8 cellular contexts compared by ENCODE assay signal in genomic region chrX:81202413-81202794, GRCh38. TPM values are rescaled to one million over a fixed set of nuclear protein-coding genes. Genes with fewer than 3 reads are reported as not detected.
A peak's percentile ranks its signal among the peaks of the same experiment; 100 is the strongest.
DNase-seq lines count a peak whose midpoint lies in the region; ATAC-seq, FAIRE-seq and TF ChIP-seq lines count a peak whose summit lies in the region.

No MANE protein-coding gene starts in this region.

- H3K27ac Mint-ChIP-seq in activated CD8-positive, alpha-beta memory T cell treated with anti-CD3 and anti-CD28 coated beads, Interleukin-2, amount 10 ng/mL, durations not matched to agents 7 days and 5 days = peak overlapping the region; percentile 94

- no peak for DNase-seq in activated CD8-positive, alpha-beta memory T cell treated with anti-CD3 and anti-CD28 coated beads, Interleukin-2, amount 10 ng/mL, durations not matched to agents 7 days and 5 days
- no peak for DNase-seq in activated CD8-positive, alpha-beta memory T cell treated with anti-CD3 and anti-CD28 coated beads, Interleukin-2, amount 50 U/mL, for 4 hours
- DNase-seq in globus pallidus (ENCODE audit: low spot score) (peak; percentile 30), psoas muscle (no peak), D721Med (ENCODE audit: insufficient read length, low spot score) (no peak), DMS53 (lab: John Stamatoyannopoulos, UW) (no peak)
- DNase-seq in activated effector memory CD4-positive, alpha-beta T cell treated with anti-CD3 and anti-CD28 coated beads, Interleukin-2, amount 50 U/mL, for 16 hours = no peak

- peak overlapping the region; percentile 33 for H3K27ac ChIP-seq in psoas muscle

- no peaks in the 10 kb centered on the region for H3K36me3 ChIP-seq in psoas muscle (ENCODE audit: insufficient read depth in 1 of 2, low read depth in 1 of 2)

- no peaks in the 10 kb centered on the region for H3K27me3 ChIP-seq in psoas muscle (ENCODE audit: insufficient read depth in 3 of 3, low read length in 2 of 3)

- peaks cover 27% of the 10 kb centered on the region for H3K4me1 Mint-ChIP-seq in activated CD8-positive, alpha-beta memory T cell treated with anti-CD3 and anti-CD28 coated beads, Interleukin-2, amount 10 ng/mL, durations not matched to agents 7 days and 5 days

- no peaks in the 10 kb centered on the region for H3K4me1 ChIP-seq in psoas muscle

- no peak for FAIRE-seq in D721Med (lab: Jason Lieb, UNC)

- peak overlapping the region; percentile 97 for H3K4me3 Mint-ChIP-seq in activated CD8-positive, alpha-beta memory T cell treated with anti-CD3 and anti-CD28 coated beads, Interleukin-2, amount 10 ng/mL, durations not matched to agents 7 days and 5 days

- no peaks in the 10 kb centered on the region for H3K27me3 Mint-ChIP-seq in activated CD8-positive, alpha-beta memory T cell treated with anti-CD3 and anti-CD28 coated beads, Interleukin-2, amount 10 ng/mL, durations not matched to agents 7 days and 5 days

- no peaks in the 10 kb centered on the region for H3K9me3 Mint-ChIP-seq in activated CD8-positive, alpha-beta memory T cell treated with anti-CD3 and anti-CD28 coated beads, Interleukin-2, amount 10 ng/mL, durations not matched to agents 7 days and 5 days (ENCODE audit: low read depth)

- H3K4me3 ChIP-seq in WI38 (ENCODE audit: low read depth, low read length) (peak overlapping the region; percentile 72), psoas muscle (peak overlapping the region; percentile 65)

- H3K36me3 Mint-ChIP-seq in activated CD8-positive, alpha-beta memory T cell treated with anti-CD3 and anti-CD28 coated beads, Interleukin-2, amount 10 ng/mL, durations not matched to agents 7 days and 5 days = peaks cover 26% of the 10 kb centered on the region

- 1 to 30% (median 2%) methylated on average over 8 of the region's 8 CpGs for WGBS in psoas muscle, 3 donors

- peak; percentile 40 for ATAC-seq in activated CD8-positive, alpha-beta memory T cell treated with anti-CD3 and anti-CD28 coated beads, Interleukin-2, amount 10 ng/mL, durations not matched to agents 7 days and 5 days
- ATAC-seq in psoas muscle = peak in 1 of 4 donors; percentile 22

- no peak for TF ChIP-seq CTCF in WI38 (IDR thresholded peaks at IDR 0.05; ENCODE audit: low read depth, low read length)
- no peak for TF ChIP-seq CTCF in psoas muscle (IDR thresholded peaks at IDR 0.05)
- TF ChIP-seq CTCF in D721Med (IDR thresholded peaks at IDR 0.05; ENCODE audit: insufficient read depth, missing control alignments) = no peak

- intact Hi-C loops in psoas muscle (cut with DNase I) = loop anchor here in 1 of 2 donors (10.0 kb wide), 1 partner anchor 328 kb away; no protein-coding TSS in a partner anchor

- H3K9me3 ChIP-seq in psoas muscle = no peaks in the 10 kb centered on the region

- CTCF ChIA-PET in activated CD8-positive, alpha-beta memory T cell treated with anti-CD3 and anti-CD28 coated beads, Interleukin-2, amount 10 ng/mL, durations not matched to agents 7 days and 5 days (lab: Charles Lee) = interaction anchor here (1.2 kb wide), 1 partner anchor 9 kb away, joined by 7 read pairs; no protein-coding TSS in a partner anchor

RNA-seq across cellular contexts. Expression of gene SH3BGRL, which starts 0.5 kb away (rescaled TPM):
- 10 to 100 TPM; 54.7 to 59.8 TPM for total RNA-seq in activated CD8-positive, alpha-beta memory T cell treated with anti-CD3 and anti-CD28 coated beads, Interleukin-2, amount 10 ng/mL, durations not matched to agents 7 days and 5 days
- total RNA-seq in psoas muscle = 10 to 100 TPM; 10.0 to 17.1 (median 11.7) TPM
- 10 to 100 TPM; 10.3 to 11.2 (median 11.0) TPM for polyA plus RNA-seq in psoas muscle

RNA-seq across cellular contexts. Expression of gene HMGN5, which starts 0.7 kb away (rescaled TPM):
- 1 to 10 TPM; 2.8 to 4.0 TPM for total RNA-seq in activated CD8-positive, alpha-beta memory T cell treated with anti-CD3 and anti-CD28 coated beads, Interleukin-2, amount 10 ng/mL, durations not matched to agents 7 days and 5 days
- total RNA-seq in psoas muscle = 1 to 10 TPM in 3 of 4 donors, under 1 TPM in 1; 0.78 to 1.8 (median 1.7) TPM
- 1 to 10 TPM; 3.0 to 7.9 (median 3.6) TPM for polyA plus RNA-seq in psoas muscle
